In genomic region chr5:159899067-159900049, GRCh38 we compare ENCODE assay signal across 21 cellular contexts. TPM values are rescaled to one million over a fixed set of nuclear protein-coding genes. Genes with fewer than 3 reads are reported as not detected.
DNase-seq lines count a peak whose midpoint lies in the region; ATAC-seq and TF ChIP-seq lines count a peak whose summit lies in the region.
"Had no signal": no experiment of that assay in that cellular context is flagged by ENCODE, and none has a peak within 500 bp of the region (broad histone marks: within the 10 kb centered on the region; RNA-seq: fewer than 3 reads in every experiment).

No MANE protein-coding gene starts in this region.

- no peaks in the 10 kb centered on the region for H3K36me3 ChIP-seq in HEK293 (ENCODE audit: control insufficient read depth in 2 of 2, insufficient read depth in 1 of 2, low read length in 2 of 2)
- no peaks in the 10 kb centered on the region for H3K36me3 ChIP-seq in smooth muscle cell (ENCODE audit: low read depth)
- H3K36me3 ChIP-seq: sigmoid colon, tibial artery had no signal

- DNase-seq in fibroblast of the aortic adventitia (ENCODE audit: low read depth) (peak; percentile 66), smooth muscle cell (lab: John Stamatoyannopoulos, UW; ENCODE audit: unreplicated experiment) (no peak), NK-92 (lab: John Stamatoyannopoulos, UW; ENCODE audit: unreplicated experiment) (no peak), 8988T (no peak), SKM-1 (lab: John Stamatoyannopoulos, UW; ENCODE audit: unreplicated experiment) (no peak)
- DNase-seq: activated CD4-positive, alpha-beta memory T cell treated with anti-CD3 and anti-CD28 coated beads for 36 hours; activated naive CD8-positive, alpha-beta T cell treated with anti-CD3 and anti-CD28 coated beads, Interleukin-2, amount 10 ng/mL, durations not matched to agents 7 days and 5 days; activated T-cell treated with anti-CD3 and anti-CD28 coated beads, Interleukin-2, amount 50 U/mL, for 4 hours; CD8-positive, alpha-beta memory T cell; endodermal cell; GDM1; glutamatergic neuron; mesendoderm; NCI-H1436; NCI-H446; sigmoid colon; tibial artery had no signal

- H2AFZ ChIP-seq in smooth muscle cell (ENCODE audit: low read depth): no peak overlapping the region

- no peaks in the 10 kb centered on the region for H4K20me1 ChIP-seq in smooth muscle cell (ENCODE audit: low read depth)

- H3F3A ChIP-seq in smooth muscle cell (ENCODE audit: low read depth): peaks cover under 1% of the 10 kb centered on the region

- H3K9me3 ChIP-seq in HEK293 (ENCODE audit: control insufficient read depth, insufficient read depth, low read depth, low read length) (no peaks in the 10 kb centered on the region), smooth muscle cell (replicated peaks; ENCODE audit: low read depth) (no peaks in the 10 kb centered on the region)
- H3K9me3 ChIP-seq: sigmoid colon, tibial artery had no signal

- H3K27me3 ChIP-seq in smooth muscle cell (ENCODE audit: low read depth): no peaks in the 10 kb centered on the region
- H3K27me3 ChIP-seq: sigmoid colon, tibial artery had no signal

- CTCF ChIA-PET in HEK293 (lab: Yijun Ruan, JAX): interaction anchor here (0.6 kb wide), 2 partner anchors 229 to 348 kb away, joined by 3 to 4 read pairs; no protein-coding TSS in a partner anchor

- peak; percentile 86 for ATAC-seq in SK-N-SH treated with all-trans-retinoic acid at 6 μM for 48 hours
- ATAC-seq: activated T-cell treated with anti-CD3 and anti-CD28 coated beads, Interleukin-2, amount 50 U/mL, for 4 hours; stimulated activated memory B cell treated with anti-CD40 and anti-IgM and Interleukin-4, amounts not matched to agents 10 μg/mL and 1 μg/mL and 100 μg/mL, for 72 hours had no signal

- TF ChIP-seq CTCF in HEK293 (tag by site-specific recombination; IDR thresholded peaks at IDR 0.05): no peak
- TF ChIP-seq CTCF in fibroblast of the aortic adventitia (IDR thresholded peaks at IDR 0.05; ENCODE audit: insufficient read depth, low read length): no peak
- TF ChIP-seq CTCF in smooth muscle cell (IDR thresholded peaks at IDR 0.05; ENCODE audit: borderline replicate concordance, insufficient read depth, poor library complexity, severe bottlenecking): no peak

- POLR2A ChIA-PET in HEK293 (lab: Yijun Ruan, JAX): no interaction called here

- no peak overlapping the region for H3K27ac ChIP-seq in HEK293 (ENCODE audit: extremely low read depth, low read depth, low read length)
- H3K27ac ChIP-seq in smooth muscle cell (ENCODE audit: low read depth): peak overlapping the region; percentile 34
- H3K27ac ChIP-seq: KMS-11, sigmoid colon, tibial artery had no signal

- 26% methylated on average over 4 of the region's 4 CpGs for WGBS in smooth muscle cell (ENCODE audit: low lambda C conversion rate)

- no peaks in the 10 kb centered on the region for H3K79me2 ChIP-seq in smooth muscle cell (ENCODE audit: low read depth)

- H3K4me2 ChIP-seq in smooth muscle cell: peak overlapping the region; percentile 72
- H3K4me2 ChIP-seq: KMS-11 had no signal

- H3K4me3 ChIP-seq in HEK293 (ENCODE audit: low read depth, low read length) (no peak overlapping the region), fibroblast of the aortic adventitia (ENCODE audit: low read depth, low read length) (no peak overlapping the region), smooth muscle cell (no peak overlapping the region)
- H3K4me3 ChIP-seq: sigmoid colon, tibial artery had no signal

- H3K9ac ChIP-seq in smooth muscle cell (ENCODE audit: low read depth): no peak overlapping the region
- H3K9ac ChIP-seq: KMS-11 had no signal

- H3K4me1 ChIP-seq in HEK293 (ENCODE audit: control insufficient read depth, insufficient read depth, low read length) (peaks cover 13% of the 10 kb centered on the region), smooth muscle cell (ENCODE audit: low read depth) (peaks cover 9% of the 10 kb centered on the region)
- H3K4me1 ChIP-seq: sigmoid colon had no signal

TF ChIP-seq in HEK293, 187 proteins besides CTCF, POLR2A, EP300 and RAD21 (continues in another document):
- peak; percentile 91 for TF ChIP-seq HOXD13 (CRISPR knock-in tag; IDR thresholded peaks at IDR 0.05; ENCODE audit: borderline replicate concordance)
- TF ChIP-seq PRDM6 (tag by site-specific recombination; IDR thresholded peaks at IDR 0.05): 0 out of 2 replicates have a peak, but pooled peaks have one; percentile 25
- peak; percentile 97 for TF ChIP-seq ZNF366 (tag by site-specific recombination; conservative IDR thresholded peaks at IDR 0.05)
- no peak for TF ChIP-seq ZNF792 (tag by site-specific recombination; IDR thresholded peaks at IDR 0.05)
- TF ChIP-seq ZNF843 (tag by site-specific recombination; IDR thresholded peaks at IDR 0.05): 0 out of 2 replicates have a peak, but pooled peaks have one; percentile 43
- TF ChIP-seq PRDM4 (tag by site-specific recombination; IDR thresholded peaks at IDR 0.05): peak; percentile 45; the same call in 1 of the 2 replicates

TF ChIP-seq in SK-N-SH treated with all-trans-retinoic acid at 6 μM for 48 hours, 23 proteins besides CTCF, POLR2A, EP300 and RAD21:
- TF ChIP-seq SNAI2 (CRISPR knock-in tag; IDR thresholded peaks at IDR 0.05) (no peak), ZNF565 (CRISPR knock-in tag; conservative IDR thresholded peaks at IDR 0.05; ENCODE audit: low read depth) (no peak), TCF4 (CRISPR knock-in tag; IDR thresholded peaks at IDR 0.05; ENCODE audit: borderline replicate concordance) (no peak), ZNF8 (CRISPR knock-in tag; IDR thresholded peaks at IDR 0.05) (no peak)

RNA-seq across cellular contexts. Expression of gene ADRA1B, which starts 16.9 kb away (rescaled TPM):
- total RNA-seq in fibroblast of the aortic adventitia (ENCODE audit: low replicate concordance): 0.63 TPM in 1 of 2 replicates, not detected in the other
- total RNA-seq in smooth muscle cell: 0.09 and 0.36 TPM in 2 replicates
- polyA plus RNA-seq in smooth muscle cell: 0.34 and 1.2 TPM in 2 replicates
- total RNA-seq: activated CD4-positive, alpha-beta memory T cell treated with anti-CD3 and anti-CD28 coated beads for 36 hours; activated naive CD8-positive, alpha-beta T cell treated with anti-CD3 and anti-CD28 coated beads, Interleukin-2, amount 10 ng/mL, durations not matched to agents 7 days and 5 days; CD8-positive, alpha-beta memory T cell had no signal
- polyA plus RNA-seq: CD8-positive, alpha-beta memory T cell had no signal
